Comparison of ENCODE assay signal across 1 cellular context in genomic region chr5:175712681-175713085, GRCh38.
TF ChIP-seq lines count a peak whose summit lies in the region.

No MANE protein-coding gene starts in this region.

TF ChIP-seq in WTC11, 78 proteins besides CTCF, POLR2A, EP300 and RAD21 (continued from another document):
- TF ChIP-seq CDX4 (CRISPR knock-in tag; IDR thresholded peaks at IDR 0.05; ENCODE audit: borderline replicate concordance) (0 out of 2 replicates have a peak, but pooled peaks have one; percentile 13), FOXP4 (CRISPR knock-in tag; IDR thresholded peaks at IDR 0.05) (no peak), SMAD3 (CRISPR knock-in tag; IDR thresholded peaks at IDR 0.05; ENCODE audit: borderline replicate concordance) (no peak)
